Comparison of ENCODE assay signal across 21 cellular contexts in the genomic region with DNA sequence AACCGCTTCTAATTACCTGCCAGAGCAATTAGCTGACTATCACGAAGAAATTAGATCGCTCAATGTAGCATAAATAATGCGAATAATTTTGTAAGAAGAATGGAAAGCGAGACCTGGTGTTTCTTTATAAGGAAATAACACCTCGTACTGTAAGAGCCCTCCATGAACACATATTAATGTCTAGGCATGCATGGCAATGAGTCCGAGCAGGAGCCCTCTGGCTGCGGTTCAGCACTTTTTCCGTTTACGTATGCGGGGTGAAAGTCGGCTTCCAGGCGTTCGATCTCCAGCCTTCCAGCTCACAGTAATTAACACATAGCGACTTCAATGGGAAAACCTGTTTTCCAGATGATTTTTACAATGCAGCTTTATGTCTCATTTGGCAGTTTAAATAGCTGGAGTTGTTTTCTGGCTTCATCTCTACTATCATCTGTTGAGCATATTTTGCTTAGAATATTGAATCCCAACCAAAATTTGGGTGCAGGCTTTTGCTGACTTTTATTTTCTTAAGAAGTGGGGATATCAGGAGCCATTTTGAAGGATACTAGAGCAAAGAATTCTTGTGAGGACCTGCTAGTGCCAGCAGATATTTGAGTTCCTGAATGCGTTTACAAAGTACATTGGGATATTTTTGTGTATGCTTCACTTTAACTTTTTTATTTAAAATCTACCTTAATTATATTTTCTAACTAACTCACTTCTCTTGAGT. TPM values are rescaled to one million over a fixed set of nuclear protein-coding genes. Genes with fewer than 3 reads are reported as not detected.
DNase-seq lines count a peak whose midpoint lies in the region; ATAC-seq and TF ChIP-seq lines count a peak whose summit lies in the region.
"Had no signal": no experiment of that assay in that cellular context is flagged by ENCODE, and none has a peak within 500 bp of the region (broad histone marks: within the 10 kb centered on the region; RNA-seq: fewer than 3 reads in every experiment).

No MANE protein-coding gene starts in this region.

- intact Hi-C loops in activated CD4-positive, alpha-beta T cell treated with anti-CD3 and anti-CD28 coated beads, Interleukin-2, amount 10 ng/mL, durations not matched to agents 24 days and 14 days (cut with micrococcal nuclease): no loop called here
- intact Hi-C loops in breast epithelium (cut with DNase I; ENCODE audit: low total_unique reads): no loop called here

- TF ChIP-seq POLR2A in breast epithelium (IDR thresholded peaks at IDR 0.05): no peak

- no peak overlapping the region for H3K9ac ChIP-seq in iPS-15b (ENCODE audit: low read depth, low read length)
- H3K9ac ChIP-seq: KMS-11 had no signal

- H3K27ac ChIP-seq in breast epithelium: no peak overlapping the region
- H3K27ac ChIP-seq: C4-2B, esophagus muscularis mucosa, KMS-11 had no signal

- peak; percentile 52 for DNase-seq in activated CD4-positive, alpha-beta T cell treated with anti-CD3 and anti-CD28 coated beads, Interleukin-2, amount 10 ng/mL, durations not matched to agents 24 days and 14 days
- no peak for DNase-seq in activated CD4-positive, alpha-beta T cell treated with anti-CD3 and anti-CD28 coated beads for 1 hour
- DNase-seq in NCI-H748 treated with DMSO at 0.1 percent for 48 hours (lab: John Stamatoyannopoulos, UW) (peak; percentile 53), GM13976 (ENCODE audit: low spot score) (no peak), breast epithelium (ENCODE audit: low spot score in 2 of 2) (no peak)
- no peak for DNase-seq in stimulated activated naive CD4-positive, alpha-beta T cell (lab: John Stamatoyannopoulos, UW)
- DNase-seq: HFFc6, left ventricle myocardium superior, NCI-H2171 treated with DMSO at 0.1 percent for 48 hours, occipital lobe, T-helper 9 cell had no signal

- peaks cover 14% of the 10 kb centered on the region for H3K9me3 Mint-ChIP-seq in activated CD4-positive, alpha-beta T cell treated with anti-CD3 and anti-CD28 coated beads, Interleukin-2, amount 10 ng/mL, durations not matched to agents 24 days and 14 days
- H3K9me3 Mint-ChIP-seq: HFFc6 had no signal

- peak overlapping the region; percentile 37 for H3K4me3 ChIP-seq in iPS-15b (ENCODE audit: low read depth, low read length)
- H3K4me3 ChIP-seq in breast epithelium: no peak overlapping the region
- H3K4me3 ChIP-seq: esophagus muscularis mucosa had no signal

- peaks cover 72% of the 10 kb centered on the region for H3K27me3 ChIP-seq in iPS-15b (ENCODE audit: control insufficient read depth, insufficient read depth, low read length)
- H3K27me3 ChIP-seq in breast epithelium: peaks cover 2 to 97% of the 10 kb centered on the region in 2 donors

- H3K27ac Mint-ChIP-seq in activated CD4-positive, alpha-beta T cell treated with anti-CD3 and anti-CD28 coated beads, Interleukin-2, amount 10 ng/mL, durations not matched to agents 24 days and 14 days: no peak overlapping the region
- H3K27ac Mint-ChIP-seq: HFFc6 had no signal

- in situ Hi-C loops in GM13976 (cut with MboI; ENCODE audit: low sequenced_read_pairs, unreplicated experiment): loop anchor here (25.0 kb wide), 1 partner anchor 1682 kb away; a partner anchor contains a TSS

- peaks cover 12% of the 10 kb centered on the region for H3K4me1 Mint-ChIP-seq in activated CD4-positive, alpha-beta T cell treated with anti-CD3 and anti-CD28 coated beads, Interleukin-2, amount 10 ng/mL, durations not matched to agents 24 days and 14 days

- H3K4me1 ChIP-seq in iPS-15b (ENCODE audit: control insufficient read depth, insufficient read depth, low read length): peaks cover 35% of the 10 kb centered on the region
- H3K4me1 ChIP-seq in breast epithelium: peaks cover 0 to 8% of the 10 kb centered on the region in 2 donors

- H3K36me3 ChIP-seq in iPS-15b (ENCODE audit: control insufficient read depth, insufficient read depth, low read length) (no peaks in the 10 kb centered on the region), breast epithelium (no peaks in the 10 kb centered on the region)
- H3K36me3 ChIP-seq: esophagus muscularis mucosa had no signal

- H3K27me3 Mint-ChIP-seq in activated CD4-positive, alpha-beta T cell treated with anti-CD3 and anti-CD28 coated beads, Interleukin-2, amount 10 ng/mL, durations not matched to agents 24 days and 14 days: peaks cover 75% of the 10 kb centered on the region

- TF ChIP-seq CTCF in GM13976 (IDR thresholded peaks at IDR 0.05; ENCODE audit: borderline replicate concordance, control extremely low read depth, extremely low read depth, insufficient read depth, missing control alignments): no peak
- TF ChIP-seq CTCF in breast epithelium (IDR thresholded peaks at IDR 0.05): no peak

- H3K9me3 ChIP-seq in iPS-15b (ENCODE audit: control insufficient read depth, insufficient read depth, low read length) (no peaks in the 10 kb centered on the region), breast epithelium (no peaks in the 10 kb centered on the region)
- H3K9me3 ChIP-seq: esophagus muscularis mucosa had no signal

- no peak overlapping the region for H3K4me3 Mint-ChIP-seq in activated CD4-positive, alpha-beta T cell treated with anti-CD3 and anti-CD28 coated beads, Interleukin-2, amount 10 ng/mL, durations not matched to agents 24 days and 14 days
- H3K4me3 Mint-ChIP-seq: HFFc6 had no signal

- ATAC-seq in HG03442 (IDR thresholded peaks at IDR 0.05; ENCODE audit: unreplicated experiment): no peak
- ATAC-seq: activated CD4-positive, CD25-positive, alpha-beta regulatory T cell treated with anti-CD3 and anti-CD28 coated beads, Interleukin-2, amount 50 U/mL, for 24 hours; left ventricle myocardium superior; SK-N-SH treated with all-trans-retinoic acid at 6 μM for 48 hours had no signal

- peaks cover 5% of the 10 kb centered on the region for H3K36me3 Mint-ChIP-seq in activated CD4-positive, alpha-beta T cell treated with anti-CD3 and anti-CD28 coated beads, Interleukin-2, amount 10 ng/mL, durations not matched to agents 24 days and 14 days (ENCODE audit: low read depth)

RNA-seq across cellular contexts. Expression of a gene that starts 7.2 kb away (rescaled TPM):
- not detected in 2 replicates for total RNA-seq in activated CD4-positive, alpha-beta T cell treated with anti-CD3 and anti-CD28 coated beads, Interleukin-2, amount 10 ng/mL, durations not matched to agents 24 days and 14 days
- not detected for total RNA-seq in breast epithelium
- total RNA-seq: bronchial epithelial cell, dermis microvascular lymphatic vessel endothelial cell, esophagus muscularis mucosa, HFFc6, left ventricle myocardium superior, mucosa of gallbladder had no signal

Comparison
In these comparisons a context has a peak if more than half of its experiments do, and no peak if none do; other contexts are left out.
1. DNase-seq: peak in activated CD4-positive, alpha-beta T cell treated with anti-CD3 and anti-CD28 coated beads, Interleukin-2, amount 10 ng/mL, durations not matched to agents 24 days and 14 days (single experiment) and NCI-H748 treated with DMSO at 0.1 percent for 48 hours (single experiment); none in activated CD4-positive, alpha-beta T cell treated with anti-CD3 and anti-CD28 coated beads for 1 hour (single experiment), GM13976 (single experiment), stimulated activated naive CD4-positive, alpha-beta T cell (0 of 6) and breast epithelium (0 of 2).